ENCODE assay signal across 9 cellular contexts in genomic region chr2:101805146-101806088, GRCh38.
DNase-seq lines count a peak whose midpoint lies in the region; ATAC-seq, FAIRE-seq and TF ChIP-seq lines count a peak whose summit lies in the region.
"Had no signal": no experiment of that assay in that cellular context is flagged by ENCODE, and none has a peak within 500 bp of the region (broad histone marks: within the 10 kb centered on the region; RNA-seq: fewer than 3 reads in every experiment).

No MANE protein-coding gene starts in this region.

- no peak for TF ChIP-seq POLR2A in HepG2 (IDR thresholded peaks at IDR 0.05; ENCODE audit: insufficient read depth in 1 of 2, low read depth in 2 of 2, low read length in 2 of 2)
- no peak for TF ChIP-seq POLR2A in suprapubic skin (IDR thresholded peaks at IDR 0.05)

- peak overlapping the region; percentile 63; the same call in 1 of the 2 replicates for H3K4me3 ChIP-seq in ACC112 (ENCODE audit: low read depth, low read length)
- no peak overlapping the region for H3K4me3 ChIP-seq in brain microvascular endothelial cell (ENCODE audit: low read depth, low read length)
- H3K4me3 ChIP-seq in HepG2 (replicated peaks in 1 of 3; ENCODE audit: insufficient read depth in 1 of 3, low read depth in 2 of 3, low read length in 3 of 3), result no peak overlapping the region
- no peak overlapping the region for H3K4me3 ChIP-seq in suprapubic skin
- H3K4me3 ChIP-seq: upper lobe of left lung had no signal

- POLR2A ChIA-PET in HepG2 (lab: Yijun Ruan, JAX), result no interaction called here

- no peak for ATAC-seq in HepG2

- DNase-seq in LHCN-M2 (ENCODE audit: low read depth), result peak; percentile 73
- peak; percentile 93 for DNase-seq in brain microvascular endothelial cell
- DNase-seq in HepG2 (ENCODE audit: low spot score), result no peak
- DNase-seq in NAMALWA (ENCODE audit: low spot score), result no peak
- DNase-seq in cerebellar cortex (ENCODE audit: low spot score), result no peak
- DNase-seq in NCI-H1092 treated with DMSO at 0.1 percent for 48 hours (lab: John Stamatoyannopoulos, UW), result no peak
- no peak for DNase-seq in suprapubic skin (ENCODE audit: low spot score in 2 of 2)

- no peak for TF ChIP-seq CTCF in brain microvascular endothelial cell (IDR thresholded peaks at IDR 0.05; ENCODE audit: low read depth, low read length, missing control alignments)
- TF ChIP-seq CTCF in HepG2 (CRISPR knock-in tag; IDR thresholded peaks at IDR 0.05), result no peak
- no peak for TF ChIP-seq CTCF in suprapubic skin (IDR thresholded peaks at IDR 0.05)

- H3K27me3 ChIP-seq in ACC112 (ENCODE audit: insufficient read depth, low read length) (no peaks in the 10 kb centered on the region), brain microvascular endothelial cell (replicated peaks) (no peaks in the 10 kb centered on the region), HepG2 (ENCODE audit: control insufficient read depth in 1 of 2, insufficient read depth in 2 of 2, low read length in 2 of 2) (no peaks in the 10 kb centered on the region), suprapubic skin (no peaks in the 10 kb centered on the region)
- H3K27me3 ChIP-seq: upper lobe of left lung had no signal

- H3K4me1 ChIP-seq in ACC112 (ENCODE audit: control insufficient read depth, insufficient read depth, low read length, unreplicated experiment), result peaks cover 62% of the 10 kb centered on the region
- H3K4me1 ChIP-seq in HepG2 (ENCODE audit: insufficient read depth, low read length), result peaks cover 70% of the 10 kb centered on the region
- H3K4me1 ChIP-seq in suprapubic skin, result peaks cover 48% of the 10 kb centered on the region

- H3K9me3 ChIP-seq in HepG2 (ENCODE audit: low read length) (no peaks in the 10 kb centered on the region), suprapubic skin (no peaks in the 10 kb centered on the region)
- H3K9me3 ChIP-seq: upper lobe of left lung had no signal

- H3K79me2 ChIP-seq in ACC112 (ENCODE audit: control insufficient read depth, insufficient read depth, low read length, unreplicated experiment) (peaks cover 92% of the 10 kb centered on the region), HepG2 (ENCODE audit: insufficient read depth, low read length) (peaks cover 95% of the 10 kb centered on the region)

- H3K4me2 ChIP-seq in HepG2 (ENCODE audit: low read depth, low read length), result no peak overlapping the region

- H4K20me1 ChIP-seq in HepG2 (ENCODE audit: insufficient read depth, low read length), result peaks cover 65% of the 10 kb centered on the region

- 85% methylated on average over 9 of the region's 9 CpGs for WGBS in HepG2 (ENCODE audit: low lambda C conversion rate)
- 67% methylated on average over 9 of the region's 9 CpGs for WGBS in suprapubic skin

- BruUV-seq in HepG2 (replicated peaks; lab: Mats Ljungman, UMichigan), result TSS peak; percentile 6

- in situ Hi-C loops in brain microvascular endothelial cell (cut with HindIII; ENCODE audit: low pct_ligation_motif_present, low sequenced_read_pairs), result no loop called here
- in situ Hi-C loops in HepG2 (cut with HindIII; ENCODE audit: extremely low pct_ligation_motif_present, low pct_unique_long_range_greater_than_20kb), result no loop called here

- H2AFZ ChIP-seq in ACC112 (ENCODE audit: low read length, unreplicated experiment) (no peak overlapping the region), HepG2 (ENCODE audit: low read length) (no peak overlapping the region)

- FAIRE-seq in HepG2 (lab: Jason Lieb, UNC), result peak; percentile 23

- H3K27ac ChIP-seq in ACC112 (ENCODE audit: low read depth, low read length) (peak overlapping the region; percentile 93), brain microvascular endothelial cell (peak overlapping the region; percentile 96), HepG2 (ENCODE audit: extremely low read length, insufficient read depth, low read length) (peak overlapping the region; percentile 7), suprapubic skin (no peak overlapping the region)

- TF ChIP-seq RAD21 in HepG2 (CRISPR knock-in tag; IDR thresholded peaks at IDR 0.05), result no peak

- H3K9ac ChIP-seq in HepG2 (ENCODE audit: insufficient read depth, low read depth, low read length), result no peak overlapping the region

- CTCF ChIA-PET in HepG2 (lab: Yijun Ruan, JAX; ENCODE audit: low intra/inter-chr PET ratio, low total read pairs), result no interaction called here

- no peak for TF ChIP-seq EP300 in HepG2 (IDR thresholded peaks at IDR 0.05; ENCODE audit: low read depth in 2 of 2, low read length in 2 of 2)
- TF ChIP-seq EP300 in HepG2 (CRISPR knock-in tag; IDR thresholded peaks at IDR 0.05; ENCODE audit: borderline replicate concordance), result no peak
- TF ChIP-seq EP300 in suprapubic skin (IDR thresholded peaks at IDR 0.05), result no peak

- intact Hi-C loops in HepG2 (cut with micrococcal nuclease; ENCODE audit: unreplicated experiment), result no loop called here

- H3K36me3 ChIP-seq in ACC112 (ENCODE audit: insufficient read depth, low read length) (no peaks in the 10 kb centered on the region), brain microvascular endothelial cell (replicated peaks) (no peaks in the 10 kb centered on the region), HepG2 (replicated peaks in 1 of 2; ENCODE audit: control insufficient read depth in 1 of 2, insufficient read depth in 2 of 2, low read length in 2 of 2) (peaks cover 6 to 30% of the 10 kb centered on the region in 2 experiments), suprapubic skin (no peaks in the 10 kb centered on the region)
- H3K36me3 ChIP-seq: upper lobe of left lung had no signal

TF ChIP-seq in HepG2, 621 proteins besides CTCF, POLR2A, EP300 and RAD21:
- peak; percentile 46 for TF ChIP-seq RBM22 (optimal IDR thresholded peaks at IDR 0.05; ENCODE audit: low read length)
- TF ChIP-seq ZNF891 (CRISPR knock-in tag; IDR thresholded peaks at IDR 0.05), result no peak

Comparison
In these comparisons a context has a peak if more than half of its experiments do, and no peak if none do; other contexts are left out.
1. DNase-seq: peak in LHCN-M2 (single experiment) and brain microvascular endothelial cell (single experiment); none in HepG2 (single experiment), NAMALWA (single experiment), cerebellar cortex (single experiment), NCI-H1092 treated with DMSO at 0.1 percent for 48 hours (single experiment) and suprapubic skin (0 of 2).